In the genomic region with DNA sequence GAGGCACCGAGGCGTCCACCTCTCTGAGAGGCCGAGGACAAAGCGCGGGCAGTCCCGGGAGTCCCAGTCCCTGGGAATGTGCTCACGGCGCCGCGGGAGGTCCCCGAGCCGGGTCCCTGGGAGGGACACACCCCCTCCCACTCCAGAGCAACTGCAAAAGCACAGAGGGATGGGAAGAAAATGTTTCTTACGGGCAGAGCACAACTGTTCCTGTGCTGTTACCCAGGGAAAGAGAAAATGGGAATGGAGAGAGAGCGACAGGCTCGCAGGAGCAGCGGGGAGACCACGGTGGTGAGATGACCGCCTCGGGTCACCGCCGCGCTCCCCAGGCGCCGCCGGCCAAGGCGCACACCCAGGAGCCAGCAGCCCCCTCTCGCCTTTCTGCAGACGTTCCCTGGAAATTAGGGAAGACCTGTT, we compare ENCODE assay signal across 8 cellular contexts. TPM values are rescaled to one million over a fixed set of nuclear protein-coding genes. Genes with fewer than 3 reads are reported as not detected.
A peak's percentile ranks its signal among the peaks of the same experiment; 100 is the strongest.
DNase-seq lines count a peak whose midpoint lies in the region; ATAC-seq and TF ChIP-seq lines count a peak whose summit lies in the region.

No MANE protein-coding gene starts in this region.

- peak overlapping the region; percentile 64 to 69 for H3K4me3 ChIP-seq in CD4-positive, alpha-beta memory T cell (ENCODE audit: low read length in 2 of 2)
- H3K4me3 ChIP-seq in SU-DHL-6 (ENCODE audit: insufficient read depth, low read length, poor library complexity, severe bottlenecking) (peak overlapping the region; percentile 84), gastroesophageal sphincter (peak overlapping the region; percentile 43 to 70), prostate gland (peak overlapping the region; percentile 53 to 61)

- H3K27me3 ChIP-seq in CD4-positive, alpha-beta memory T cell (ENCODE audit: insufficient read depth, low read length), result peaks cover 27% of the 10 kb centered on the region
- H3K27me3 ChIP-seq in SU-DHL-6 (ENCODE audit: low read length) (no peaks in the 10 kb centered on the region), gastroesophageal sphincter (peaks cover 92% of the 10 kb centered on the region), prostate gland (replicated peaks; ENCODE audit: insufficient read depth) (peaks cover 4% of the 10 kb centered on the region)

- no peak for DNase-seq in CD4-positive, alpha-beta memory T cell
- DNase-seq in H4 (ENCODE audit: low spot score), result peak; percentile 30
- DNase-seq in prostate gland (ENCODE audit: low spot score), result no peak
- DNase-seq in CD1c-positive myeloid dendritic cell (ENCODE audit: extremely low spot score), result no peak
- no peak for DNase-seq in DMS114 treated with DMSO at 0.1 percent for 48 hours (lab: John Stamatoyannopoulos, UW; ENCODE audit: unreplicated experiment)
- no peak for DNase-seq in stimulated activated CD4-positive, alpha-beta T cell treated with anti-CD3 and anti-CD28 coated beads, Interleukin-2, amount 100 ng/mL, for 48 hours

- peak overlapping the region; percentile 100 for H3K4me2 ChIP-seq in SU-DHL-6 (ENCODE audit: low read depth, low read length, poor library complexity, severe bottlenecking)

- peaks cover 44 to 52% of the 10 kb centered on the region in 2 donors for H3K27me3 Mint-ChIP-seq in CD4-positive, alpha-beta memory T cell

- CTCF ChIA-PET in CD4-positive, alpha-beta memory T cell (lab: Charles Lee; ENCODE audit: partially characterized antibody), result no interaction called here

- TF ChIP-seq POLR2A in gastroesophageal sphincter (IDR thresholded peaks at IDR 0.05) (no peak), prostate gland (IDR thresholded peaks at IDR 0.05) (no peak)

- H3K9me2 ChIP-seq in SU-DHL-6 (replicated peaks; ENCODE audit: insufficient read depth, low read length), result no peaks in the 10 kb centered on the region

- ATAC-seq in gastroesophageal sphincter, result peak; percentile 2

- H3K36me3 Mint-ChIP-seq in CD4-positive, alpha-beta memory T cell, result peaks cover 0 to 6% of the 10 kb centered on the region in 2 donors

- peak overlapping the region; percentile 91 for H3K9ac ChIP-seq in SU-DHL-6 (ENCODE audit: low read length)

- intact Hi-C loops in CD4-positive, alpha-beta memory T cell (cut with micrococcal nuclease), result no loop called here
- intact Hi-C loops in prostate gland (cut with DNase I), result no loop called here

- H2AFZ ChIP-seq in SU-DHL-6 (ENCODE audit: low read depth, low read length, severe bottlenecking), result peak overlapping the region; percentile 9

- peaks cover 62% of the 10 kb centered on the region for H3K4me1 ChIP-seq in CD4-positive, alpha-beta memory T cell (ENCODE audit: insufficient read depth, low read length)
- H3K4me1 ChIP-seq in gastroesophageal sphincter (peaks cover 0 to 77% (median 31%) of the 10 kb centered on the region in 3 donors), prostate gland (replicated peaks) (no peaks in the 10 kb centered on the region)

- H3K36me3 ChIP-seq in CD4-positive, alpha-beta memory T cell (ENCODE audit: insufficient read depth, low read length), result no peaks in the 10 kb centered on the region
- no peaks in the 10 kb centered on the region for H3K36me3 ChIP-seq in SU-DHL-6 (ENCODE audit: low read length)
- H3K36me3 ChIP-seq in gastroesophageal sphincter, result no peaks in the 10 kb centered on the region
- no peaks in the 10 kb centered on the region for H3K36me3 ChIP-seq in prostate gland

- POLR2A ChIA-PET in CD4-positive, alpha-beta memory T cell (lab: Charles Lee; ENCODE audit: partially characterized antibody), result no interaction called here

- H3K4me3 Mint-ChIP-seq in CD4-positive, alpha-beta memory T cell, result peak overlapping the region; percentile 77 to 95 (median 82)

- no peak for TF ChIP-seq EP300 in gastroesophageal sphincter (IDR thresholded peaks at IDR 0.05)

- H3K9me3 Mint-ChIP-seq in CD4-positive, alpha-beta memory T cell, result peaks cover 0 to 3% (median 0%) of the 10 kb centered on the region in 8 donors

- H4K20me1 ChIP-seq in SU-DHL-6 (ENCODE audit: low read depth, low read length), result no peaks in the 10 kb centered on the region

- H3K79me2 ChIP-seq in SU-DHL-6 (ENCODE audit: insufficient read depth, low read length), result peaks cover 48% of the 10 kb centered on the region

- peak overlapping the region in 5 of 7 donors; percentile 50 to 84 (median 58) for H3K27ac Mint-ChIP-seq in CD4-positive, alpha-beta memory T cell

- H3K9me3 ChIP-seq in CD4-positive, alpha-beta memory T cell (ENCODE audit: control insufficient read depth in 1 of 2, low read length in 2 of 2), result no peaks in the 10 kb centered on the region
- H3K9me3 ChIP-seq in SU-DHL-6 (ENCODE audit: insufficient read depth, low read length) (no peaks in the 10 kb centered on the region), gastroesophageal sphincter (no peaks in the 10 kb centered on the region), prostate gland (no peaks in the 10 kb centered on the region)

- 0% methylated on average over 8 to 15 of the region's 28 CpGs for WGBS in gastroesophageal sphincter (ENCODE audit: low coverage in 1 of 2), 2 donors
- WGBS in prostate gland, result 1% methylated on average over 28 of the region's 28 CpGs

- peaks cover 15 to 54% (median 36%) of the 10 kb centered on the region in 4 donors for H3K4me1 Mint-ChIP-seq in CD4-positive, alpha-beta memory T cell

- TF ChIP-seq CTCF in SU-DHL-6 (IDR thresholded peaks at IDR 0.05; ENCODE audit: insufficient read depth, low read length, poor library complexity, severe bottlenecking) (no peak), gastroesophageal sphincter (IDR thresholded peaks at IDR 0.05) (no peak), prostate gland (IDR thresholded peaks at IDR 0.05) (no peak)

- H3K27ac ChIP-seq in CD4-positive, alpha-beta memory T cell (ENCODE audit: low read depth, low read length), result no peak overlapping the region
- H3K27ac ChIP-seq in SU-DHL-6 (ENCODE audit: low read depth, low read length) (peak overlapping the region; percentile 97), gastroesophageal sphincter (peak overlapping the region in 3 of 4 donors; percentile 24 to 82 (median 81)), prostate gland (peak overlapping the region; percentile 76 to 82)

- H3F3A ChIP-seq in SU-DHL-6 (ENCODE audit: insufficient read depth), result peaks cover 27% of the 10 kb centered on the region

RNA-seq across cellular contexts. Expression of gene BCL11A, which starts 1.2 kb away (rescaled TPM):
- under 1 TPM in 1 of 2 experiments, not detected in 1; 0.12 TPM for total RNA-seq in CD4-positive, alpha-beta memory T cell
- 1 to 10 TPM in 1 of 2 donors, not detected in 1; 1.6 TPM for polyA plus RNA-seq in CD4-positive, alpha-beta memory T cell
- total RNA-seq in H4 (2014; rRNA removed; shearing (Covaris generic)), result 1.1 and 1.3 TPM in 2 replicates
- total RNA-seq in gastroesophageal sphincter (10 to 100 TPM in 1 of 4 donors, 1 to 10 TPM in 3; 3.6 to 10.6 (median 8.1) TPM), prostate gland (10 to 100 TPM; 14.6 to 22.2 TPM)
